In the genomic region with DNA sequence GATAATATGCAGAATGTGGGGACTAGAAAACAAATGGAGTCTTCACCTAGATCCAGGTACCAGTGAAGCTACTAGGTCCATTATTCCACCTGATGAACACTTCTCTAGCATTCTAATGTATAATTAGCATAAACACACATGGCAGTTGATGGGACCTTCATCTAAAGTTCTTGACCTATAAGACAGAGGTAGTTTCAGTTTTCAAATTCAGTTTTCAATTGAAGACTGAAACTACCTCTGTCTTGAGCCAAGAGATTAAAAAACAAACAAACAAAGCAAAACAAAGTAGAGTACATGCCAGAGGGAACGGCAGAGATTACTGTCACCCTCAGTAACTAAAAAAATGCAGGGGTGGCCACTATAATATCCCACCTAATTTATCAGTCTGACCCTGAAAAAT, we compare ENCODE assay signal across 22 cellular contexts.
DNase-seq lines count a peak whose midpoint lies in the region; ATAC-seq lines count a peak whose summit lies in the region.
"Had no signal": no experiment of that assay in that cellular context is flagged by ENCODE, and none has a peak within 500 bp of the region (broad histone marks: within the 10 kb centered on the region; RNA-seq: fewer than 3 reads in every experiment).

No MANE protein-coding gene starts in this region.

- DNase-seq in NCI-H1417 (lab: John Stamatoyannopoulos, UW) = no peak
- no peak for DNase-seq in activated effector memory CD4-positive, alpha-beta T cell treated with Interleukin-2 at 50 U/mL for 16 hours
- no peak for DNase-seq in Kasumi-1 (lab: John Stamatoyannopoulos, UW)
- DNase-seq in DMS53 treated with DMSO at 0.1 percent for 48 hours (lab: John Stamatoyannopoulos, UW; ENCODE audit: unreplicated experiment) = no peak
- DNase-seq: BE2C; DMS53; EL; GF-D8; MG63; NCI-H1092 treated with DMSO at 0.1 percent for 48 hours; NCI-H146; NCI-H2029; NCI-H226; NCI-H510A treated with DMSO at 0.1 percent for 48 hours; NCI-H748 treated with DMSO at 0.1 percent for 48 hours; NK-92 treated with Interleukin-12 subunit alpha and Interleukin-12 subunit beta, amount 100 ng/mL, for 24 hours; SHP77 treated with DMSO at 0.1 percent for 48 hours; SW 1271; T-helper 17 cell had no signal

- ATAC-seq in GM18870 (IDR thresholded peaks at IDR 0.05; ENCODE audit: unreplicated experiment) (peak; percentile 58), GM21786 (IDR thresholded peaks at IDR 0.05; ENCODE audit: unreplicated experiment) (peak; percentile 52), HG03521 (IDR thresholded peaks at IDR 0.05; ENCODE audit: unreplicated experiment) (peak; percentile 52)
- ATAC-seq: T-helper 17 cell had no signal
